26 cellular contexts compared by ENCODE assay signal in genomic region chr20:58482416-58482815, GRCh38. TPM values are rescaled to one million over a fixed set of nuclear protein-coding genes. Genes with fewer than 3 reads are reported as not detected.
DNase-seq lines count a peak whose midpoint lies in the region; ATAC-seq and TF ChIP-seq lines count a peak whose summit lies in the region.
"Had no signal": no experiment of that assay in that cellular context is flagged by ENCODE, and none has a peak within 500 bp of the region (broad histone marks: within the 10 kb centered on the region; RNA-seq: fewer than 3 reads in every experiment).

No MANE protein-coding gene starts in this region.

- H3K4me1 ChIP-seq in H9 (ENCODE audit: insufficient read depth, low read length) = no peaks in the 10 kb centered on the region

- H2AK5ac ChIP-seq in H9 (ENCODE audit: insufficient read length, low read length) = no peak overlapping the region

- no peak overlapping the region for H2BK12ac ChIP-seq in H9 (ENCODE audit: insufficient read length, low read depth, low read length)

- DNase-seq in A172 (ENCODE audit: low spot score) = peak; percentile 54
- DNase-seq in H9 = peak; percentile 23
- DNase-seq in amniotic epithelial cell (ENCODE audit: low read depth) = peak; percentile 45
- DNase-seq in glomerular visceral epithelial cell (ENCODE audit: extremely low spot score) = peak; percentile 42
- DNase-seq in NCI-H1417 (lab: John Stamatoyannopoulos, UW) = no peak
- DNase-seq: ACHN; activated CD4-positive, alpha-beta T cell treated with anti-CD3 and anti-CD28 coated beads, Interleukin-2, amount 50 U/mL, for 4 hours; activated effector memory CD4-positive, alpha-beta T cell treated with Interleukin-2 at 50 U/mL for 16 hours; activated naive CD8-positive, alpha-beta T cell treated with anti-CD3 and anti-CD28 coated beads, Interleukin-2, amount 50 U/mL, for 24 hours; foreskin melanocyte; kidney glomerular epithelial cell; naive thymus-derived CD8-positive, alpha-beta T cell; NCI-H1436 treated with DMSO at 0.1 percent for 48 hours; NCI-H2171 treated with DMSO at 0.1 percent for 48 hours; PC-3; stimulated activated CD8-positive, alpha-beta memory T cell treated with anti-CD3 and anti-CD28 coated beads, Interleukin-4, amount 100 ng/mL, for 48 hours had no signal

- no CpG with 5 or more reads among the region's 10 CpGs for WGBS in H9 (ENCODE audit: extremely low coverage, insufficient read length, low lambda C conversion rate)

- no peak overlapping the region for H3K4me3 Mint-ChIP-seq in H9
- H3K4me3 Mint-ChIP-seq: CD14-positive monocyte; dendritic cell treated with granulocyte-macrophage colony-stimulating factor and Interleukin-4, amounts not matched to agents 40 ng/mL and 50 ng/mL, for 4 days; T-helper 1 cell treated with Interleukin-12 subunit alpha and Interleukin-12 subunit beta and Interleukin-4 antibody, amounts not matched to agents 30 μg/mL and 1 μg/mL, for 36 hours had no signal

- no peak overlapping the region for H2BK20ac ChIP-seq in H9 (ENCODE audit: low read depth, low read length, poor library complexity, severe bottlenecking)

- no peak overlapping the region for H3K27ac ChIP-seq in H9 (ENCODE audit: insufficient read length, low read depth, low read length)
- H3K27ac ChIP-seq: epithelial cell of prostate had no signal

- H4K8ac ChIP-seq in H9 (replicated peaks; ENCODE audit: insufficient read length, low read depth, low read length) = no peak overlapping the region

- H4K20me1 ChIP-seq in H9 (ENCODE audit: control insufficient read depth, insufficient read depth, insufficient read length) = no peaks in the 10 kb centered on the region

- no peak overlapping the region for H3K23ac ChIP-seq in H9 (ENCODE audit: insufficient read length, low read depth, low read length)

- no peak overlapping the region for H3T11ph ChIP-seq in H9 (ENCODE audit: low read length)

- H2BK15ac ChIP-seq in H9 (ENCODE audit: low read depth, low read length) = no peak overlapping the region

- no peak overlapping the region for H2BK5ac ChIP-seq in H9 (ENCODE audit: insufficient read length, low read length)

- no peak overlapping the region for H2AFZ ChIP-seq in H9 (ENCODE audit: low read length)

- no peaks in the 10 kb centered on the region for H3K23me2 ChIP-seq in H9 (ENCODE audit: insufficient read length, low read depth, low read length, poor library complexity, severe bottlenecking)

- H4K91ac ChIP-seq in H9 (ENCODE audit: insufficient read length, low read depth, low read length) = no peak overlapping the region

- peaks cover 15% of the 10 kb centered on the region for H3K27me3 Mint-ChIP-seq in H9 (ENCODE audit: low read depth)

- no peaks in the 10 kb centered on the region for H3K79me2 ChIP-seq in H9 (ENCODE audit: insufficient read depth, low read length)

- TF ChIP-seq CTCF in H9 (conservative IDR thresholded peaks at IDR 0.05) = no peak

- peaks cover 17 to 33% (median 20%) of the 10 kb centered on the region in 3 experiments for H3K36me3 Mint-ChIP-seq in H9 (ENCODE audit: insufficient read depth in 1 of 3, low read depth in 3 of 3)
- H3K36me3 Mint-ChIP-seq: CD14-positive monocyte had no signal

- peaks cover 6 to 7% of the 10 kb centered on the region in 2 experiments for H3K4me1 Mint-ChIP-seq in H9
- H3K4me1 Mint-ChIP-seq: CD14-positive monocyte had no signal

- no peak overlapping the region for H3K18ac ChIP-seq in H9 (ENCODE audit: insufficient read length, low read depth, low read length)

- no peaks in the 10 kb centered on the region for H3K27me3 ChIP-seq in H9 (ENCODE audit: insufficient read depth, low read length)
- H3K27me3 ChIP-seq: SJSA1 had no signal

- H3K9me3 ChIP-seq in H9 (ENCODE audit: control insufficient read depth, low read depth, low read length) = peaks cover 10% of the 10 kb centered on the region

- H4K5ac ChIP-seq in H9 (ENCODE audit: insufficient read length, low read depth, low read length) = no peak overlapping the region

- H3K4ac ChIP-seq in H9 (ENCODE audit: low read depth, low read length) = no peak overlapping the region

- H3K27ac Mint-ChIP-seq in H9 = no peak overlapping the region
- H3K27ac Mint-ChIP-seq: activated naive CD8-positive, alpha-beta T cell treated with anti-CD3 and anti-CD28 coated beads, Interleukin-2, amount 50 U/mL, for 24 hours; CD14-positive monocyte; dendritic cell treated with granulocyte-macrophage colony-stimulating factor and Interleukin-4, amounts not matched to agents 40 ng/mL and 50 ng/mL, for 4 days; GM23338; T-helper 1 cell treated with Interleukin-12 subunit alpha and Interleukin-12 subunit beta and Interleukin-4 antibody, amounts not matched to agents 30 μg/mL and 1 μg/mL, for 36 hours had no signal

- H3K9me3 Mint-ChIP-seq in H9 = peaks cover 35 to 37% of the 10 kb centered on the region in 2 experiments

- no peak overlapping the region for H3K14ac ChIP-seq in H9 (ENCODE audit: insufficient read depth, low read length)

- H3K56ac ChIP-seq in H9 (ENCODE audit: insufficient read length, low read depth, low read length) = no peak overlapping the region

- H3K9ac ChIP-seq in H9 (ENCODE audit: extremely low read depth, insufficient read length, low read length) = no peak overlapping the region

- H3K79me1 ChIP-seq in H9 (ENCODE audit: insufficient read depth, low read depth, low read length, poor library complexity, severe bottlenecking) = no peaks in the 10 kb centered on the region

- ATAC-seq in HG03571 (IDR thresholded peaks at IDR 0.05; ENCODE audit: unreplicated experiment) = no peak
- ATAC-seq in HG03025 (IDR thresholded peaks at IDR 0.05; ENCODE audit: low FRiP score, unreplicated experiment) = no peak
- ATAC-seq in GM21825 (IDR thresholded peaks at IDR 0.05; ENCODE audit: unreplicated experiment) = no peak
- ATAC-seq: activated naive CD8-positive, alpha-beta T cell treated with anti-CD3 and anti-CD28 coated beads, Interleukin-2, amount 50 U/mL, for 24 hours; naive thymus-derived CD8-positive, alpha-beta T cell had no signal

- no peak overlapping the region for H3K4me2 ChIP-seq in H9 (ENCODE audit: insufficient read depth, insufficient read length, low read length)

- H2BK120ac ChIP-seq in H9 (ENCODE audit: low read depth, low read length, poor library complexity, severe bottlenecking) = no peak overlapping the region

RNA-seq across cellular contexts. Expression of gene APCDD1L, which starts 32.8 kb away (rescaled TPM):
- 0.78 and 2.4 TPM in 2 replicates for total RNA-seq in A172 (2014; rRNA removed; shearing (Covaris generic))
- 0.68 and 1.1 TPM in 2 replicates for total RNA-seq in H9 (2021)
- total RNA-seq: HT-29; naive thymus-derived CD8-positive, alpha-beta T cell had no signal

Comparison
In these comparisons a context has a peak if more than half of its experiments do, and no peak if none do; other contexts are left out.
1. DNase-seq: peak in A172 (single experiment), H9 (single experiment), amniotic epithelial cell (single experiment) and glomerular visceral epithelial cell (single experiment); none in NCI-H1417 (0 of 3).